28 cellular contexts compared by ENCODE assay signal in the genomic region with DNA sequence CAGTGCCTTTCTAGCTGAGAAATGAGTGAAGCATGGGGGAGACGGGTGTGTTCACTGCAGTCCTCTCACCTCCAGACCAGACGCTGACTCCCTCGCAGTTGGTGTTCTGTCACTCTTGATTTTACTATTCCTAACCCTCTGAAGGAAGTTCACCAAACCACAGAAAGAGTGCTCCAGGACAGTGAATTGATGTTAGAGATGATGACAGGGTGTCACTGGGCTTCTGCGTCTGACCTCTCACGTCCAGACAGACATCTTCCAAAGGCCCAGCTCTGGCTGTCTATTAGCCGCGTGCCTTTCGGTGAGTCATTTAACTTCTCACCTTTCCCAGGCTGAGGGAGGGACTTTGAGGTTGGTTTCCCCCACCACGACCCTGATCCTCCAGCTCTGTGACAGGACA. TPM values are rescaled to one million over a fixed set of nuclear protein-coding genes. Genes with fewer than 3 reads are reported as not detected.
A peak's percentile ranks its signal among the peaks of the same experiment; 100 is the strongest.
DNase-seq lines count a peak whose midpoint lies in the region; ATAC-seq, FAIRE-seq and TF ChIP-seq lines count a peak whose summit lies in the region.
"Had no signal": no experiment of that assay in that cellular context is flagged by ENCODE, and none has a peak within 500 bp of the region (broad histone marks: within the 10 kb centered on the region; RNA-seq: fewer than 3 reads in every experiment).

No MANE protein-coding gene starts in this region.

- no peak overlapping the region for H3K27ac Mint-ChIP-seq in activated CD8-positive, alpha-beta memory T cell treated with anti-CD3 and anti-CD28 coated beads, Interleukin-2, amount 10 ng/mL, durations not matched to agents 7 days and 5 days

- peaks cover 9% of the 10 kb centered on the region for H3K4me1 ChIP-seq in osteoblast (ENCODE audit: insufficient read depth, low read length)
- H3K4me1 ChIP-seq: colonic mucosa had no signal

- peaks cover 61% of the 10 kb centered on the region for H4K20me1 ChIP-seq in osteoblast (ENCODE audit: insufficient read depth, low read length)

- H3K36me3 ChIP-seq in osteoblast (ENCODE audit: insufficient read depth, low read length), result peaks cover 55% of the 10 kb centered on the region
- H3K36me3 ChIP-seq: colonic mucosa had no signal

- no peaks in the 10 kb centered on the region for H3K27me3 Mint-ChIP-seq in activated CD8-positive, alpha-beta memory T cell treated with anti-CD3 and anti-CD28 coated beads, Interleukin-2, amount 10 ng/mL, durations not matched to agents 7 days and 5 days

- H3K4me1 Mint-ChIP-seq in activated CD8-positive, alpha-beta memory T cell treated with anti-CD3 and anti-CD28 coated beads, Interleukin-2, amount 10 ng/mL, durations not matched to agents 7 days and 5 days, result peaks cover 32% of the 10 kb centered on the region

- no peak for TF ChIP-seq CTCF in osteoblast (IDR thresholded peaks at IDR 0.05; ENCODE audit: extremely low read depth, low read depth, low read length)

- H3K27me3 ChIP-seq in osteoblast (ENCODE audit: insufficient read depth, low read length), result no peaks in the 10 kb centered on the region
- H3K27me3 ChIP-seq: colonic mucosa, heart left ventricle had no signal

- H3K4me2 ChIP-seq in osteoblast (ENCODE audit: insufficient read depth, low read length), result no peak overlapping the region
- H3K4me2 ChIP-seq: A549 had no signal

- CTCF ChIA-PET in activated CD8-positive, alpha-beta memory T cell treated with anti-CD3 and anti-CD28 coated beads, Interleukin-2, amount 10 ng/mL, durations not matched to agents 7 days and 5 days (lab: Charles Lee), result no interaction called here

- FAIRE-seq in GM18507 (lab: Jason Lieb, UNC), result peak; percentile 83
- FAIRE-seq: A549, urothelium cell line had no signal

- peaks cover 34% of the 10 kb centered on the region for H3K36me3 Mint-ChIP-seq in activated CD8-positive, alpha-beta memory T cell treated with anti-CD3 and anti-CD28 coated beads, Interleukin-2, amount 10 ng/mL, durations not matched to agents 7 days and 5 days

- H3K9me3 Mint-ChIP-seq in activated CD8-positive, alpha-beta memory T cell treated with anti-CD3 and anti-CD28 coated beads, Interleukin-2, amount 10 ng/mL, durations not matched to agents 7 days and 5 days (ENCODE audit: low read depth), result no peaks in the 10 kb centered on the region

- DNase-seq in activated CD8-positive, alpha-beta memory T cell treated with anti-CD3 and anti-CD28 coated beads, Interleukin-2, amount 10 ng/mL, durations not matched to agents 7 days and 5 days, result peak; percentile 54
- DNase-seq in activated CD8-positive, alpha-beta memory T cell treated with anti-CD3 and anti-CD28 coated beads, Interleukin-2, amount 50 U/mL, for 4 hours, result no peak
- DNase-seq in GM18507 (ENCODE audit: extremely low spot score, insufficient read length, low read depth), result no peak
- peak; percentile 15 for DNase-seq in HK-2 (ENCODE audit: unreplicated experiment)
- DNase-seq in osteoblast (ENCODE audit: insufficient read length, low spot score, missing footprints), result peak; percentile 26
- DNase-seq in KG1 (lab: John Stamatoyannopoulos, UW), result no peak
- no peak for DNase-seq in SK-N-DZ (ENCODE audit: low spot score)
- no peak for DNase-seq in GDM1 (lab: John Stamatoyannopoulos, UW)
- DNase-seq: activated CD4-positive, alpha-beta T cell treated with anti-CD3 and anti-CD28 coated beads for 4 hours; activated naive CD4-positive, alpha-beta T cell; colonic mucosa; DMS53; effector memory CD4-positive, alpha-beta T cell; erythroblast; foreskin fibroblast; GF-D8; H7; heart left ventricle; left cardiac atrium; NCI-H1105; NCI-H2029; NCI-H226; RPMI8226; substantia nigra had no signal

- H3K27ac ChIP-seq in osteoblast (ENCODE audit: low read depth, low read length), result no peak overlapping the region
- H3K27ac ChIP-seq: A549, colonic mucosa, heart left ventricle, neutrophil, SK-N-MC had no signal

- H3K79me2 ChIP-seq in osteoblast (ENCODE audit: insufficient read depth, low read length), result peaks cover 99% of the 10 kb centered on the region

- H3K4me3 ChIP-seq in osteoblast (ENCODE audit: insufficient read depth, low read length), result no peak overlapping the region
- H3K4me3 ChIP-seq: A549, colonic mucosa, heart left ventricle, SK-N-MC had no signal

- H3K4me3 Mint-ChIP-seq in activated CD8-positive, alpha-beta memory T cell treated with anti-CD3 and anti-CD28 coated beads, Interleukin-2, amount 10 ng/mL, durations not matched to agents 7 days and 5 days, result no peak overlapping the region

- peak; percentile 80 for ATAC-seq in activated CD8-positive, alpha-beta memory T cell treated with anti-CD3 and anti-CD28 coated beads, Interleukin-2, amount 10 ng/mL, durations not matched to agents 7 days and 5 days
- ATAC-seq: A549, left cardiac atrium had no signal

- no peak overlapping the region for H2AFZ ChIP-seq in osteoblast (ENCODE audit: low read length)

- no peaks in the 10 kb centered on the region for H3K9me3 ChIP-seq in osteoblast (ENCODE audit: low read depth, low read length)
- H3K9me3 ChIP-seq: A549, colonic mucosa, heart left ventricle, neutrophil had no signal

RNA-seq across cellular contexts. Expression of a gene that starts 8.2 kb away (rescaled TPM):
- total RNA-seq in activated CD8-positive, alpha-beta memory T cell treated with anti-CD3 and anti-CD28 coated beads, Interleukin-2, amount 10 ng/mL, durations not matched to agents 7 days and 5 days, result 10 to 100 TPM; 26.8 to 31.1 TPM
- total RNA-seq in osteoblast, result 9.7 and 11.2 TPM in 2 replicates
- polyA plus RNA-seq in SK-N-DZ (2014; cell fraction: cytosol; rRNA removed), result 11.1 and 11.8 TPM in 2 replicates
- 15.2 and 27.4 TPM in 2 replicates for polyA plus RNA-seq in SK-N-DZ (2014; cell fraction: nucleus; rRNA removed)

RNA-seq across cellular contexts. Expression of a gene that starts 8.5 kb away (rescaled TPM):
- total RNA-seq in activated CD8-positive, alpha-beta memory T cell treated with anti-CD3 and anti-CD28 coated beads, Interleukin-2, amount 10 ng/mL, durations not matched to agents 7 days and 5 days, result 1 to 10 TPM; 6.3 to 8.3 TPM
- 37.1 and 38.0 TPM in 2 replicates for total RNA-seq in osteoblast
- polyA plus RNA-seq in SK-N-DZ (2014; cell fraction: cytosol; rRNA removed), result 19.4 and 20.2 TPM in 2 replicates
- 65.1 and 70.0 TPM in 2 replicates for polyA plus RNA-seq in SK-N-DZ (2014; cell fraction: nucleus; rRNA removed)

RNA-seq across cellular contexts. Expression of a gene that starts 57.7 kb away (rescaled TPM):
- 10 to 100 TPM; 55.0 to 62.4 TPM for total RNA-seq in activated CD8-positive, alpha-beta memory T cell treated with anti-CD3 and anti-CD28 coated beads, Interleukin-2, amount 10 ng/mL, durations not matched to agents 7 days and 5 days
- total RNA-seq in osteoblast, result 22.8 and 26.2 TPM in 2 replicates
- 101 and 120 TPM in 2 replicates for polyA plus RNA-seq in SK-N-DZ (2014; cell fraction: cytosol; rRNA removed)
- 54.7 and 72.5 TPM in 2 replicates for polyA plus RNA-seq in SK-N-DZ (2014; cell fraction: nucleus; rRNA removed)

Comparison
In these comparisons a context has a peak if more than half of its experiments do, and no peak if none do; other contexts are left out.
1. DNase-seq: peak in activated CD8-positive, alpha-beta memory T cell treated with anti-CD3 and anti-CD28 coated beads, Interleukin-2, amount 10 ng/mL, durations not matched to agents 7 days and 5 days (single experiment), HK-2 (single experiment) and osteoblast (single experiment); none in activated CD8-positive, alpha-beta memory T cell treated with anti-CD3 and anti-CD28 coated beads, Interleukin-2, amount 50 U/mL, for 4 hours (single experiment), GM18507 (single experiment), KG1 (single experiment), SK-N-DZ (single experiment) and GDM1 (single experiment).